Comparison of ENCODE assay signal across 18 cellular contexts in the genomic region with DNA sequence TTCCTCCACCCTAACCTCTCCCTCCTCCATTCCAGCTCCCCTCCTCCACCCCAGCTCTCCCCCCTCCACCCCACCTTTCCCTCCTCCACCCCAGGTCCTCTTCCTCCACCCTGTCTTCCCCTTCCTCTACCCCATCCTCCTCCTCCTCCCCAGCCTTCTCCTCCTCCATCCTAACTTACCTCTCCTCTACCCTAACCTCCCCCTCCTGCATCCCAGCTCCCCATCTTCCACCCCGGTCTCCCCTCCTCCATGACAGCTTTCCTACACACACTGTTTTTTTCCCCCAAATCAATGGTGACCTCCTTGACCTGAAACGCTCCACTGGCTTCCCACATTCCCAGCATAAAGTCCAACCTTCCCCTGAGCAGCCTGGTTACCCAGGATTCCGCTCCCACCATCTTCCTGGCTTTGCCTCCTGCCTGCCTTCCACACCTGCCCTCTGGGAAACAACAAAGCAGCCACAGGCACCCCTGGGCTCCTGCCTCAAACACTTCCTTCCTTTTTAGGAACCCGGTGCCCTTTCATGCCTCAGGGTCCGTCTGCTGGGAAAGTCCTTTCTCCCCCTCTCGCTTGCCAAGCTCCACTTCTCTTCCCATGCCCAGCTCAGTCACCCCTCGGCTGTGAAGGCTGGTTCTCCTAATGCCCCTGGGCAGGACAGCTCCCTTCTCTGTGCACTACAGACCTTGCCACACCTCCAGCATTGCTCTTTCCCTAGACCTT. TPM values are rescaled to one million over a fixed set of nuclear protein-coding genes. Genes with fewer than 3 reads are reported as not detected.
DNase-seq lines count a peak whose midpoint lies in the region; ATAC-seq and TF ChIP-seq lines count a peak whose summit lies in the region.
"Had no signal": no experiment of that assay in that cellular context is flagged by ENCODE, and none has a peak within 500 bp of the region (broad histone marks: within the 10 kb centered on the region; RNA-seq: fewer than 3 reads in every experiment).

No MANE protein-coding gene starts in this region.

- H3K4me3 ChIP-seq in CD8-positive, alpha-beta T cell (ENCODE audit: low read depth, low read length), result no peak overlapping the region
- peak overlapping the region; percentile 38 for H3K4me3 ChIP-seq in GM12875 (ENCODE audit: low read depth, low read length)
- H3K4me3 ChIP-seq: heart left ventricle, thyroid gland had no signal

- no peak overlapping the region for H3K27ac Mint-ChIP-seq in CD8-positive, alpha-beta T cell
- no peak overlapping the region for H3K27ac Mint-ChIP-seq in WTC11
- H3K27ac Mint-ChIP-seq in natural killer cell treated with Interleukin-12 subunit alpha and Interleukin-12 subunit beta and Interleukin-15 and Interleukin-18, amount 100 ng/mL, for 72 hours, result peak overlapping the region in 1 of 2 donors; percentile 90
- H3K27ac Mint-ChIP-seq: activated naive CD4-positive, alpha-beta T cell treated with anti-CD3 and anti-CD28 coated beads, Interleukin-2, amount 50 U/mL, for 72 hours; HFFc6; mesothelial cell of epicardium had no signal

- H3K4me1 Mint-ChIP-seq in CD8-positive, alpha-beta T cell (ENCODE audit: low read depth), result peaks cover 28% of the 10 kb centered on the region
- peaks cover 24% of the 10 kb centered on the region for H3K4me1 Mint-ChIP-seq in WTC11
- H3K4me1 Mint-ChIP-seq in natural killer cell treated with Interleukin-12 subunit alpha and Interleukin-12 subunit beta and Interleukin-15 and Interleukin-18, amount 100 ng/mL, for 72 hours (ENCODE audit: low read depth in 2 of 2), result peaks cover 42 to 51% of the 10 kb centered on the region in 2 donors

- H3K36me3 ChIP-seq in CD8-positive, alpha-beta T cell (ENCODE audit: insufficient read depth, low read length), result no peaks in the 10 kb centered on the region
- H3K36me3 ChIP-seq: heart left ventricle, thyroid gland had no signal

- H3K27ac ChIP-seq in CD8-positive, alpha-beta T cell (ENCODE audit: low read depth, low read length), result no peak overlapping the region
- H3K27ac ChIP-seq: heart left ventricle, thyroid gland had no signal

- DNase-seq in CD8-positive, alpha-beta T cell, result no peak
- DNase-seq in WTC11 (ENCODE audit: low spot score) (no peak), NCI-H1694 (lab: John Stamatoyannopoulos, UW) (no peak)
- DNase-seq in natural killer cell treated with Interleukin-12 subunit alpha and Interleukin-12 subunit beta and Interleukin-15 and Interleukin-18, amount 100 ng/mL, for 72 hours (ENCODE audit: low spot score), result no peak
- DNase-seq: effector CD8-positive, alpha-beta T cell; heart left ventricle; HFFc6; NCI-H2029; NCI-H526; occipital lobe; stimulated activated CD4-positive, alpha-beta T cell treated with anti-CD3 and anti-CD28 coated beads, Interleukin-4, amount 100 ng/mL, for 24 hours; thyroid gland had no signal

- H3K4me3 Mint-ChIP-seq in CD8-positive, alpha-beta T cell, result peak overlapping the region; percentile 42
- no peak overlapping the region for H3K4me3 Mint-ChIP-seq in WTC11
- peak overlapping the region; percentile 90 for H3K4me3 Mint-ChIP-seq in natural killer cell treated with Interleukin-12 subunit alpha and Interleukin-12 subunit beta and Interleukin-15 and Interleukin-18, amount 100 ng/mL, for 72 hours
- H3K4me3 Mint-ChIP-seq: HFFc6 had no signal

- ATAC-seq in CD8-positive, alpha-beta T cell, result no peak
- ATAC-seq in WTC11, result no peak
- no peak for ATAC-seq in natural killer cell treated with Interleukin-12 subunit alpha and Interleukin-12 subunit beta and Interleukin-15 and Interleukin-18, amount 100 ng/mL, for 72 hours
- ATAC-seq in HG03175 (IDR thresholded peaks at IDR 0.05; ENCODE audit: unreplicated experiment), result no peak
- no peak for ATAC-seq in GM19035 (IDR thresholded peaks at IDR 0.05; ENCODE audit: unreplicated experiment)
- ATAC-seq: activated naive CD4-positive, alpha-beta T cell treated with anti-CD3 and anti-CD28 coated beads, Interleukin-2, amount 50 U/mL, for 72 hours; heart left ventricle; Panc1 had no signal

- TF ChIP-seq CTCF in CD8-positive, alpha-beta T cell (IDR thresholded peaks at IDR 0.05), result no peak
- TF ChIP-seq CTCF in GM12875 (IDR thresholded peaks at IDR 0.05; ENCODE audit: borderline replicate concordance, insufficient read depth, low read depth, low read length) (no peak), WTC11 (IDR thresholded peaks at IDR 0.05) (no peak)

- POLR2A ChIA-PET in CD8-positive, alpha-beta T cell (lab: Charles Lee), result no interaction called here
- POLR2A ChIA-PET in WTC11 (lab: Charles Lee), result interaction anchor here (0.6 to 1.3 kb wide), 3 partner anchors 15 to 45 kb away, joined by 3 to 5 read pairs (median 3); no protein-coding TSS in a partner anchor

- CTCF ChIA-PET in CD8-positive, alpha-beta T cell (lab: Charles Lee), result interaction anchor here (1.2 to 1.9 kb wide), 5 partner anchors 12 to 61 kb away, joined by 3 to 8 read pairs (median 4); no protein-coding TSS in a partner anchor
- CTCF ChIA-PET in WTC11 (lab: Charles Lee), result interaction anchor here (0.8 to 2.6 kb wide), 6 partner anchors 13 to 93 kb away, joined by 3 to 15 read pairs (median 4); no protein-coding TSS in a partner anchor

- no peaks in the 10 kb centered on the region for H3K9me3 Mint-ChIP-seq in CD8-positive, alpha-beta T cell
- no peaks in the 10 kb centered on the region for H3K9me3 Mint-ChIP-seq in WTC11
- no peaks in the 10 kb centered on the region for H3K9me3 Mint-ChIP-seq in natural killer cell treated with Interleukin-12 subunit alpha and Interleukin-12 subunit beta and Interleukin-15 and Interleukin-18, amount 100 ng/mL, for 72 hours
- H3K9me3 Mint-ChIP-seq: activated naive CD4-positive, alpha-beta T cell treated with anti-CD3 and anti-CD28 coated beads, Interleukin-2, amount 50 U/mL, for 72 hours; HFFc6; mesothelial cell of epicardium had no signal

- H3K4me1 ChIP-seq in CD8-positive, alpha-beta T cell (ENCODE audit: insufficient read depth, low read length), result peaks cover 24% of the 10 kb centered on the region

- H3K27me3 ChIP-seq in CD8-positive, alpha-beta T cell (ENCODE audit: insufficient read depth, low read length), result no peaks in the 10 kb centered on the region
- H3K27me3 ChIP-seq: thyroid gland had no signal

- no peaks in the 10 kb centered on the region for H3K9me3 ChIP-seq in CD8-positive, alpha-beta T cell (ENCODE audit: low read length)
- H3K9me3 ChIP-seq: heart left ventricle, thyroid gland had no signal

- peaks cover 19% of the 10 kb centered on the region for H3K27me3 Mint-ChIP-seq in CD8-positive, alpha-beta T cell (ENCODE audit: low read depth)
- H3K27me3 Mint-ChIP-seq in WTC11 (ENCODE audit: low read depth), result peaks cover 21% of the 10 kb centered on the region
- H3K27me3 Mint-ChIP-seq in natural killer cell treated with Interleukin-12 subunit alpha and Interleukin-12 subunit beta and Interleukin-15 and Interleukin-18, amount 100 ng/mL, for 72 hours, result peaks cover 0 to 5% of the 10 kb centered on the region in 2 donors

- no peaks in the 10 kb centered on the region for H3K36me3 Mint-ChIP-seq in CD8-positive, alpha-beta T cell
- H3K36me3 Mint-ChIP-seq in WTC11, result no peaks in the 10 kb centered on the region
- H3K36me3 Mint-ChIP-seq in natural killer cell treated with Interleukin-12 subunit alpha and Interleukin-12 subunit beta and Interleukin-15 and Interleukin-18, amount 100 ng/mL, for 72 hours, result no peaks in the 10 kb centered on the region
- H3K36me3 Mint-ChIP-seq: activated naive CD4-positive, alpha-beta T cell treated with anti-CD3 and anti-CD28 coated beads, Interleukin-2, amount 50 U/mL, for 72 hours; mesothelial cell of epicardium had no signal

- intact Hi-C loops in CD8-positive, alpha-beta T cell (cut with DNase I, micrococcal nuclease), result loop anchor here in 1 of 2 experiments (5.0 kb wide), 1 partner anchor 362 kb away; no protein-coding TSS in a partner anchor

TF ChIP-seq in WTC11, 78 proteins besides CTCF, POLR2A, EP300 and RAD21:
- TF ChIP-seq, protein P1, sequence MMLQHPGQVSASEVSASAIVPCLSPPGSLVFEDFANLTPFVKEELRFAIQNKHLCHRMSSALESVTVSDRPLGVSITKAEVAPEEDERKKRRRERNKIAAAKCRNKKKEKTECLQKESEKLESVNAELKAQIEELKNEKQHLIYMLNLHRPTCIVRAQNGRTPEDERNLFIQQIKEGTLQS (CRISPR knock-in tag; conservative IDR thresholded peaks at IDR 0.05), result no peak
- no peak for TF ChIP-seq NR2C2 (CRISPR knock-in tag; IDR thresholded peaks at IDR 0.05)
- TF ChIP-seq, protein P2, sequence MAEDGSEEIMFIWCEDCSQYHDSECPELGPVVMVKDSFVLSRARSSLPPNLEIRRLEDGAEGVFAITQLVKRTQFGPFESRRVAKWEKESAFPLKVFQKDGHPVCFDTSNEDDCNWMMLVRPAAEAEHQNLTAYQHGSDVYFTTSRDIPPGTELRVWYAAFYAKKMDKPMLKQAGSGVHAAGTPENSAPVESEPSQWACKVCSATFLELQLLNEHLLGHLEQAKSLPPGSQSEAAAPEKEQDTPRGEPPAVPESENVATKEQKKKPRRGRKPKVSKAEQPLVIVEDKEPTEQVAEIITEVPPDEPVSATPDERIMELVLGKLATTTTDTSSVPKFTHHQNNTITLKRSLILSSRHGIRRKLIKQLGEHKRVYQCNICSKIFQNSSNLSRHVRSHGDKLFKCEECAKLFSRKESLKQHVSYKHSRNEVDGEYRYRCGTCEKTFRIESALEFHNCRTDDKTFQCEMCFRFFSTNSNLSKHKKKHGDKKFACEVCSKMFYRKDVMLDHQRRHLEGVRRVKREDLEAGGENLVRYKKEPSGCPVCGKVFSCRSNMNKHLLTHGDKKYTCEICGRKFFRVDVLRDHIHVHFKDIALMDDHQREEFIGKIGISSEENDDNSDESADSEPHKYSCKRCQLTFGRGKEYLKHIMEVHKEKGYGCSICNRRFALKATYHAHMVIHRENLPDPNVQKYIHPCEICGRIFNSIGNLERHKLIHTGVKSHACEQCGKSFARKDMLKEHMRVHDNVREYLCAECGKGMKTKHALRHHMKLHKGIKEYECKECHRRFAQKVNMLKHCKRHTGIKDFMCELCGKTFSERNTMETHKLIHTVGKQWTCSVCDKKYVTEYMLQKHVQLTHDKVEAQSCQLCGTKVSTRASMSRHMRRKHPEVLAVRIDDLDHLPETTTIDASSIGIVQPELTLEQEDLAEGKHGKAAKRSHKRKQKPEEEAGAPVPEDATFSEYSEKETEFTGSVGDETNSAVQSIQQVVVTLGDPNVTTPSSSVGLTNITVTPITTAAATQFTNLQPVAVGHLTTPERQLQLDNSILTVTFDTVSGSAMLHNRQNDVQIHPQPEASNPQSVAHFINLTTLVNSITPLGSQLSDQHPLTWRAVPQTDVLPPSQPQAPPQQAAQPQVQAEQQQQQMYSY (CRISPR knock-in tag; IDR thresholded peaks at IDR 0.05), result peak; percentile 44; the same call in 1 of the 2 replicates

RNA-seq across cellular contexts. Expression of a gene that starts 2.0 kb away (rescaled TPM):
- total RNA-seq in CD8-positive, alpha-beta T cell, result 1 to 10 TPM; 1.1 to 1.6 TPM
- 11.3 to 17.8 TPM (median 13.3 TPM) in 3 replicates for total RNA-seq in WTC11 (2021)
- total RNA-seq in natural killer cell treated with Interleukin-12 subunit alpha and Interleukin-12 subunit beta and Interleukin-15 and Interleukin-18, amount 100 ng/mL, for 72 hours, result 10 to 100 TPM; 14.1 to 16.2 TPM
